17 cellular contexts compared by ENCODE assay signal in the genomic region with DNA sequence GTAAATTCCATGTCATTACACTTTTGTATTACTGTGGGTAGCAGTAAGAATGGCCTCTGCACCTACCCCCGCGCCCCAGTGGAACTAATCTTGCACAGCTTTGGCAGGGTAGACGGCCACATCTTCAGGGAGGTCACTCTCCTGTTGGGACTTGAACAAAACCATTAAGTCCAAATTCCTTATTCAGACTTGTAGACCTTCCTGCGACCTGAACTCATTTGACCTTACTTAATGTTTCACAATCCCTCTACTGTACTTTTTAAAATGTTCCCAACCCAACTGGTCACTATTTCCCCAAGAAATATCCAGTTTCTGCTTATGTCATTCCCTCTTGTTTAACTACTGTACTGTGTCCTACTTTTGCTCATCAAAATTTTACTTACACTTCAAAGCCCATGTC. TPM values are rescaled to one million over a fixed set of nuclear protein-coding genes. Genes with fewer than 3 reads are reported as not detected.
DNase-seq lines count a peak whose midpoint lies in the region; ATAC-seq and TF ChIP-seq lines count a peak whose summit lies in the region.
"Had no signal": no experiment of that assay in that cellular context is flagged by ENCODE, and none has a peak within 500 bp of the region (broad histone marks: within the 10 kb centered on the region; RNA-seq: fewer than 3 reads in every experiment).

No MANE protein-coding gene starts in this region.

- H4K91ac ChIP-seq in H9 (ENCODE audit: insufficient read length, low read depth, low read length): no peak overlapping the region

- no peak overlapping the region for H4K5ac ChIP-seq in H9 (ENCODE audit: insufficient read length, low read depth, low read length)

- no peak overlapping the region for H2BK20ac ChIP-seq in H9 (ENCODE audit: low read depth, low read length, poor library complexity, severe bottlenecking)

- H3K27me3 ChIP-seq in left ventricle myocardium inferior (ENCODE audit: low read depth) (no peaks in the 10 kb centered on the region), H9 (ENCODE audit: insufficient read depth, low read length) (no peaks in the 10 kb centered on the region)
- H3K27me3 ChIP-seq: sigmoid colon, thyroid gland had no signal

- H3K4me2 ChIP-seq in H9 (ENCODE audit: insufficient read depth, insufficient read length, low read length): no peak overlapping the region

- no CpG with 5 or more reads among the region's 4 CpGs for WGBS in H9 (ENCODE audit: extremely low coverage, insufficient read length, low lambda C conversion rate)

- H3K18ac ChIP-seq in H9 (ENCODE audit: insufficient read length, low read depth, low read length): no peak overlapping the region

- H3K79me2 ChIP-seq in H9 (ENCODE audit: insufficient read depth, low read length): peaks cover 47% of the 10 kb centered on the region

- CTCF ChIA-PET in activated naive CD4-positive, alpha-beta T cell treated with anti-CD3 and anti-CD28 coated beads, Interleukin-2, amount 10 ng/mL, durations not matched to agents 7 days and 5 days (lab: Charles Lee): no interaction called here

- no peak for ATAC-seq in T-helper 17 cell
- no peak for ATAC-seq in stimulated activated memory B cell treated with anti-CD40 and anti-IgM and Interleukin-4, amounts not matched to agents 10 μg/mL and 1 μg/mL and 100 μg/mL, for 72 hours

- H2AFZ ChIP-seq in H9 (ENCODE audit: low read length): no peak overlapping the region

- H3K4me3 ChIP-seq in left ventricle myocardium inferior: no peak overlapping the region
- H3K4me3 ChIP-seq: sigmoid colon, thyroid gland had no signal

- peaks cover 91% of the 10 kb centered on the region for H3K4me1 Mint-ChIP-seq in activated naive CD4-positive, alpha-beta T cell treated with anti-CD3 and anti-CD28 coated beads, Interleukin-2, amount 50 U/mL, for 24 hours
- H3K4me1 Mint-ChIP-seq in activated naive CD4-positive, alpha-beta T cell treated with anti-CD3 and anti-CD28 coated beads, Interleukin-2, amount 10 ng/mL, durations not matched to agents 7 days and 5 days: peaks cover 86% of the 10 kb centered on the region
- H3K4me1 Mint-ChIP-seq in T-helper 17 cell (peaks cover 59% of the 10 kb centered on the region), H9 (peaks cover 52 to 63% of the 10 kb centered on the region in 2 experiments)
- peaks cover 76% of the 10 kb centered on the region for H3K4me1 Mint-ChIP-seq in stimulated activated memory B cell treated with anti-CD40 and anti-IgM and Interleukin-4, amounts not matched to agents 10 μg/mL and 1 μg/mL and 100 μg/mL, for 72 hours

- H4K8ac ChIP-seq in H9 (replicated peaks; ENCODE audit: insufficient read length, low read depth, low read length): no peak overlapping the region

- no peak overlapping the region for H3K9ac ChIP-seq in H9 (ENCODE audit: extremely low read depth, insufficient read length, low read length)

- peaks cover 15% of the 10 kb centered on the region for H3K36me3 Mint-ChIP-seq in activated naive CD4-positive, alpha-beta T cell treated with anti-CD3 and anti-CD28 coated beads, Interleukin-2, amount 50 U/mL, for 24 hours
- peaks cover 53% of the 10 kb centered on the region for H3K36me3 Mint-ChIP-seq in activated naive CD4-positive, alpha-beta T cell treated with anti-CD3 and anti-CD28 coated beads, Interleukin-2, amount 10 ng/mL, durations not matched to agents 7 days and 5 days
- H3K36me3 Mint-ChIP-seq in T-helper 17 cell (ENCODE audit: low read depth) (peaks cover 7% of the 10 kb centered on the region), H9 (ENCODE audit: insufficient read depth in 1 of 3, low read depth in 3 of 3) (no peaks in the 10 kb centered on the region; a peak in 2 of 7 replicates)
- peaks cover 27% of the 10 kb centered on the region for H3K36me3 Mint-ChIP-seq in stimulated activated memory B cell treated with anti-CD40 and anti-IgM and Interleukin-4, amounts not matched to agents 10 μg/mL and 1 μg/mL and 100 μg/mL, for 72 hours

- H3K4me3 Mint-ChIP-seq in activated naive CD4-positive, alpha-beta T cell treated with anti-CD3 and anti-CD28 coated beads, Interleukin-2, amount 50 U/mL, for 24 hours: no peak overlapping the region
- no peak overlapping the region for H3K4me3 Mint-ChIP-seq in activated naive CD4-positive, alpha-beta T cell treated with anti-CD3 and anti-CD28 coated beads, Interleukin-2, amount 10 ng/mL, durations not matched to agents 7 days and 5 days
- H3K4me3 Mint-ChIP-seq in T-helper 17 cell: no peak overlapping the region
- no peak overlapping the region for H3K4me3 Mint-ChIP-seq in stimulated activated memory B cell treated with anti-CD40 and anti-IgM and Interleukin-4, amounts not matched to agents 10 μg/mL and 1 μg/mL and 100 μg/mL, for 72 hours
- no peak overlapping the region for H3K4me3 Mint-ChIP-seq in H9

- H3T11ph ChIP-seq in H9 (ENCODE audit: low read length): no peak overlapping the region

- H3K27me3 Mint-ChIP-seq in activated naive CD4-positive, alpha-beta T cell treated with anti-CD3 and anti-CD28 coated beads, Interleukin-2, amount 50 U/mL, for 24 hours: no peaks in the 10 kb centered on the region
- H3K27me3 Mint-ChIP-seq in activated naive CD4-positive, alpha-beta T cell treated with anti-CD3 and anti-CD28 coated beads, Interleukin-2, amount 10 ng/mL, durations not matched to agents 7 days and 5 days: no peaks in the 10 kb centered on the region
- H3K27me3 Mint-ChIP-seq in T-helper 17 cell: no peaks in the 10 kb centered on the region
- no peaks in the 10 kb centered on the region for H3K27me3 Mint-ChIP-seq in stimulated activated memory B cell treated with anti-CD40 and anti-IgM and Interleukin-4, amounts not matched to agents 10 μg/mL and 1 μg/mL and 100 μg/mL, for 72 hours
- H3K27me3 Mint-ChIP-seq in H9 (ENCODE audit: low read depth): no peaks in the 10 kb centered on the region

- peak overlapping the region; percentile 78 for H3K27ac Mint-ChIP-seq in activated naive CD4-positive, alpha-beta T cell treated with anti-CD3 and anti-CD28 coated beads, Interleukin-2, amount 50 U/mL, for 24 hours
- H3K27ac Mint-ChIP-seq in activated naive CD4-positive, alpha-beta T cell treated with anti-CD3 and anti-CD28 coated beads, Interleukin-2, amount 10 ng/mL, durations not matched to agents 7 days and 5 days: no peak overlapping the region
- peak overlapping the region; percentile 97 for H3K27ac Mint-ChIP-seq in T-helper 17 cell
- H3K27ac Mint-ChIP-seq in stimulated activated memory B cell treated with anti-CD40 and anti-IgM and Interleukin-4, amounts not matched to agents 10 μg/mL and 1 μg/mL and 100 μg/mL, for 72 hours: peak overlapping the region; percentile 62
- peak overlapping the region in 1 of 3 experiments; percentile 42; a peak in 3 of 7 replicates for H3K27ac Mint-ChIP-seq in H9

- H2BK12ac ChIP-seq in H9 (ENCODE audit: insufficient read length, low read depth, low read length): no peak overlapping the region

- peaks cover 14% of the 10 kb centered on the region for H3K79me1 ChIP-seq in H9 (ENCODE audit: insufficient read depth, low read depth, low read length, poor library complexity, severe bottlenecking)

- no peak overlapping the region for H3K4ac ChIP-seq in H9 (ENCODE audit: low read depth, low read length)

- H3K9me3 ChIP-seq in T-helper 17 cell (ENCODE audit: control insufficient read depth, low read length, poor library complexity, severe bottlenecking): no peaks in the 10 kb centered on the region
- H3K9me3 ChIP-seq in left ventricle myocardium inferior (replicated peaks): no peaks in the 10 kb centered on the region
- H3K9me3 ChIP-seq in H9 (ENCODE audit: control insufficient read depth, low read depth, low read length): no peaks in the 10 kb centered on the region
- H3K9me3 ChIP-seq: sigmoid colon, thyroid gland had no signal

- intact Hi-C loops in left ventricle myocardium inferior (cut with micrococcal nuclease): loop anchor here (5.0 kb wide), 1 partner anchor 109 kb away; no protein-coding TSS in a partner anchor

- H3K9me3 Mint-ChIP-seq in activated naive CD4-positive, alpha-beta T cell treated with anti-CD3 and anti-CD28 coated beads, Interleukin-2, amount 50 U/mL, for 24 hours: no peaks in the 10 kb centered on the region
- H3K9me3 Mint-ChIP-seq in activated naive CD4-positive, alpha-beta T cell treated with anti-CD3 and anti-CD28 coated beads, Interleukin-2, amount 10 ng/mL, durations not matched to agents 7 days and 5 days: no peaks in the 10 kb centered on the region
- no peaks in the 10 kb centered on the region for H3K9me3 Mint-ChIP-seq in stimulated activated memory B cell treated with anti-CD40 and anti-IgM and Interleukin-4, amounts not matched to agents 10 μg/mL and 1 μg/mL and 100 μg/mL, for 72 hours
- H3K9me3 Mint-ChIP-seq in H9: no peaks in the 10 kb centered on the region

- H3K27ac ChIP-seq in left ventricle myocardium inferior (replicated peaks) (peak overlapping the region; percentile 98), H9 (ENCODE audit: insufficient read length, low read depth, low read length) (no peak overlapping the region)

- no peaks in the 10 kb centered on the region for H3K23me2 ChIP-seq in H9 (ENCODE audit: insufficient read length, low read depth, low read length, poor library complexity, severe bottlenecking)

- H3K4me1 ChIP-seq in left ventricle myocardium inferior (peaks cover 94% of the 10 kb centered on the region), H9 (ENCODE audit: insufficient read depth, low read length) (peaks cover 8% of the 10 kb centered on the region; the same call in 1 of the 2 replicates)

- no peak overlapping the region for H2BK120ac ChIP-seq in H9 (ENCODE audit: low read depth, low read length, poor library complexity, severe bottlenecking)

- no peaks in the 10 kb centered on the region for H3K36me3 ChIP-seq in left ventricle myocardium inferior
- H3K36me3 ChIP-seq: sigmoid colon, thyroid gland had no signal

- H2BK15ac ChIP-seq in H9 (ENCODE audit: low read depth, low read length): no peak overlapping the region

- no peak for DNase-seq in activated naive CD4-positive, alpha-beta T cell treated with anti-CD3 and anti-CD28 coated beads, Interleukin-2, amount 10 ng/mL, durations not matched to agents 7 days and 5 days
- no peak for DNase-seq in T-helper 17 cell
- no peak for DNase-seq in left ventricle myocardium inferior
- DNase-seq in H9: no peak
- DNase-seq in Kasumi-1 (lab: John Stamatoyannopoulos, UW): no peak
- no peak for DNase-seq in NCI-H345 treated with DMSO at 0.1 percent for 48 hours (lab: John Stamatoyannopoulos, UW; ENCODE audit: unreplicated experiment)
- DNase-seq: activated CD8-positive, alpha-beta memory T cell treated with anti-CD3 and anti-CD28 coated beads, Interleukin-2, amount 50 U/mL, for 48 hours; central memory CD4-positive, alpha-beta T cell; foreskin melanocyte; mesenchymal stem cell; NCI-H1092 treated with DMSO at 0.1 percent for 48 hours; NCI-H2171; sigmoid colon; stimulated activated CD4-positive, alpha-beta T cell treated with anti-CD3 and anti-CD28 coated beads, Interleukin-4, amount 100 ng/mL, for 4 hours; thyroid gland had no signal

- no peak overlapping the region for H3K23ac ChIP-seq in H9 (ENCODE audit: insufficient read length, low read depth, low read length)

- no peak overlapping the region for H3K14ac ChIP-seq in H9 (ENCODE audit: insufficient read depth, low read length)

- H4K20me1 ChIP-seq in H9 (ENCODE audit: control insufficient read depth, insufficient read depth, insufficient read length): no peaks in the 10 kb centered on the region

- TF ChIP-seq CTCF in left ventricle myocardium inferior (IDR thresholded peaks at IDR 0.05; ENCODE audit: borderline replicate concordance): no peak
- no peak for TF ChIP-seq CTCF in H9 (conservative IDR thresholded peaks at IDR 0.05)

- no peak overlapping the region for H3K56ac ChIP-seq in H9 (ENCODE audit: insufficient read length, low read depth, low read length)

- H2BK5ac ChIP-seq in H9 (ENCODE audit: insufficient read length, low read length): no peak overlapping the region

- no peak overlapping the region for H2AK5ac ChIP-seq in H9 (ENCODE audit: insufficient read length, low read length)

RNA-seq across cellular contexts. Expression of a gene that starts 5.3 kb away (rescaled TPM):
- total RNA-seq in T-helper 17 cell (10 to 100 TPM; 34.8 to 38.8 TPM), left ventricle myocardium inferior (27.3 TPM), H9 (2021) (53.6 and 53.7 TPM in 2 replicates)

RNA-seq across cellular contexts. Expression of a gene that starts 7.2 kb away (rescaled TPM):
- total RNA-seq in T-helper 17 cell (10 to 100 TPM; 76.9 to 83.6 TPM), left ventricle myocardium inferior (104 TPM), H9 (2021) (57.3 and 57.7 TPM in 2 replicates)
